ENCODE assay signal across 25 cellular contexts in the genomic region with DNA sequence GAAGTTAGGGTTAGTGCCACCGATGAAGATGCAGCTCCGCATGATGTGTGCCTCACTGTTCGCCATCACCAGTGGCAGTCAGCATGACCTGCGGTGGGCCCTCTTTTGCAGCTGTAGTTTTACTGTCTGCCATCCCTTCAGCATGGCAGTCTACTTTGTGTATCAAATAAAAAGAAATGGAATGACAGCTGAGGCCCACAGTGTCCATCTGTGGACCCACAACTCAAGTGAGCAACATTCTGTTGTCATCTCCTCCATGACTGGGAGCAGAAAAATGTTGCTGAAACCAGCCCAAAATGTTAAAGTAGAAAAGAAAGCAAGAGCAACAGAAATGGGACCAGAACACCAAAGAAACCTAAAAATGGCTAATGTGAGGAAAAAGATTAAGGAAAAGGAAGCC.
"Had no signal": no experiment of that assay in that cellular context is flagged by ENCODE, and none has a peak within 500 bp of the region (broad histone marks: within the 10 kb centered on the region; RNA-seq: fewer than 3 reads in every experiment).

No MANE protein-coding gene starts in this region.

- H3K4me1 Mint-ChIP-seq: activated CD4-positive, alpha-beta T cell treated with anti-CD3 and anti-CD28 coated beads, Interleukin-2, amount 10 ng/mL, durations not matched to agents 7 days and 5 days; activated CD8-positive, alpha-beta memory T cell treated with anti-CD3 and anti-CD28 coated beads, Interleukin-2, amount 10 ng/mL, durations not matched to agents 7 days and 5 days; memory B cell; naive B cell had no signal

- H3K36me3 ChIP-seq: esophagus muscularis mucosa, heart right ventricle, sigmoid colon, upper lobe of right lung, WERI-Rb-1 had no signal

- H3K4me1 ChIP-seq: upper lobe of right lung had no signal

- H3K4me3 ChIP-seq: coronary artery, esophagus muscularis mucosa, heart right ventricle, sigmoid colon, upper lobe of right lung had no signal

- H3K27me3 ChIP-seq: esophagus muscularis mucosa, heart right ventricle, sigmoid colon, upper lobe of right lung had no signal

- H3K9me3 ChIP-seq: esophagus muscularis mucosa, heart right ventricle, sigmoid colon, upper lobe of right lung had no signal

- H3K27ac ChIP-seq: upper lobe of right lung, WERI-Rb-1 had no signal

- H3K36me3 Mint-ChIP-seq: activated CD8-positive, alpha-beta memory T cell treated with anti-CD3 and anti-CD28 coated beads, Interleukin-2, amount 10 ng/mL, durations not matched to agents 7 days and 5 days; activated naive CD4-positive, alpha-beta T cell treated with anti-CD3 and anti-CD28 coated beads, Interleukin-2, amount 50 U/mL, for 72 hours; memory B cell; naive B cell had no signal

- H3K27me3 Mint-ChIP-seq: progenitor cell of endocrine pancreas had no signal

- DNase-seq: activated CD4-positive, alpha-beta T cell treated with anti-CD3 and anti-CD28 coated beads, Interleukin-2, amount 10 ng/mL, durations not matched to agents 7 days and 5 days; activated CD4-positive, CD25-positive, alpha-beta regulatory T cell treated with anti-CD3 and anti-CD28 coated beads, Interleukin-2, amount 50 U/mL, for 72 hours; activated CD8-positive, alpha-beta memory T cell treated with anti-CD3 and anti-CD28 coated beads, Interleukin-2, amount 10 ng/mL, durations not matched to agents 7 days and 5 days; activated CD8-positive, alpha-beta T cell treated with anti-CD3 and anti-CD28 coated beads for 36 hours; activated gamma-delta T cell treated with Interleukin-2 at 50 U/mL for 16 hours; heart right ventricle; islet precursor cell; left colon; naive B cell; retina; sigmoid colon; stimulated activated CD4-positive, alpha-beta T cell treated with anti-CD3 and anti-CD28 coated beads, Interleukin-4, amount 100 ng/mL, for 24 hours; stimulated activated naive CD4-positive, alpha-beta T cell treated with Interleukin-2 at 50 U/mL for 16 hours; T-helper 1 cell; upper lobe of right lung; WERI-Rb-1 had no signal

- FAIRE-seq: bronchial epithelial cell, TTC549 had no signal

- H3K9me3 Mint-ChIP-seq: activated CD4-positive, alpha-beta T cell treated with anti-CD3 and anti-CD28 coated beads, Interleukin-2, amount 10 ng/mL, durations not matched to agents 7 days and 5 days; activated CD8-positive, alpha-beta T cell treated with anti-CD3 and anti-CD28 coated beads for 36 hours; activated naive CD4-positive, alpha-beta T cell treated with anti-CD3 and anti-CD28 coated beads, Interleukin-2, amount 50 U/mL, for 72 hours; activated T-helper 1 cell treated with anti-CD3 and anti-CD28 coated beads, Interleukin-12 subunit alpha, Interleukin-12 subunit beta, Interleukin-2, Interleukin-4 antibody, amounts not matched to agents 30 ng/mL and 10 ng/mL and 1 ng/mL, durations not matched to agents 14 hours and 24 hours and 36 hours; memory B cell; naive B cell; neural crest cell had no signal

- H3K27ac Mint-ChIP-seq: activated CD4-positive, alpha-beta T cell treated with anti-CD3 and anti-CD28 coated beads, Interleukin-2, amount 10 ng/mL, durations not matched to agents 7 days and 5 days; activated CD8-positive, alpha-beta memory T cell treated with anti-CD3 and anti-CD28 coated beads, Interleukin-2, amount 10 ng/mL, durations not matched to agents 7 days and 5 days; activated CD8-positive, alpha-beta T cell treated with anti-CD3 and anti-CD28 coated beads for 36 hours; activated naive CD4-positive, alpha-beta T cell treated with anti-CD3 and anti-CD28 coated beads, Interleukin-2, amount 50 U/mL, for 72 hours; activated T-helper 1 cell treated with anti-CD3 and anti-CD28 coated beads, Interleukin-12 subunit alpha, Interleukin-12 subunit beta, Interleukin-2, Interleukin-4 antibody, amounts not matched to agents 30 ng/mL and 10 ng/mL and 1 ng/mL, durations not matched to agents 14 hours and 24 hours and 36 hours; memory B cell; naive B cell; progenitor cell of endocrine pancreas had no signal

- H3K4me3 Mint-ChIP-seq: activated CD4-positive, alpha-beta T cell treated with anti-CD3 and anti-CD28 coated beads, Interleukin-2, amount 10 ng/mL, durations not matched to agents 7 days and 5 days; activated CD8-positive, alpha-beta memory T cell treated with anti-CD3 and anti-CD28 coated beads, Interleukin-2, amount 10 ng/mL, durations not matched to agents 7 days and 5 days; activated CD8-positive, alpha-beta T cell treated with anti-CD3 and anti-CD28 coated beads for 36 hours; activated T-helper 1 cell treated with anti-CD3 and anti-CD28 coated beads, Interleukin-12 subunit alpha, Interleukin-12 subunit beta, Interleukin-2, Interleukin-4 antibody, amounts not matched to agents 30 ng/mL and 10 ng/mL and 1 ng/mL, durations not matched to agents 14 hours and 24 hours and 36 hours; memory B cell; naive B cell; neural crest cell had no signal
